Comparison of ENCODE assay signal across 20 cellular contexts in the genomic region with DNA sequence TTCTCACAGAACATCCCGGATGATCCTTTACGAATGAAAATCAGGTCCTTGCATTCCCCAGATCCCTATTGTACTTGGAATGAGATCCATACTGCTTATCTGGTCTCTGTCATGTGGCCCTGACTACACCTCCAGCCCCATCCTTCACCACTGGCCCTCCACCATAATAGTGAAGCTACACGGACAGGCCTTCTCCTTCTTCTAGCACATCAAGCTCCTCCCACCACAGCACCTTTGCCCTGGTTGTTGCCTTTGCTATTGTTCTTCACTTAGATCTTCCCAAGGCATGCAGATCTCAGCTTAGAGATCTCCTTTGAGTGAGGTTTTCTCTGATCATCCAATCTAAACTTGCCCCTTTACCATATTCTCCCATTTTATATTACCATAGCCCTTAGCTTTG. TPM values are rescaled to one million over a fixed set of nuclear protein-coding genes. Genes with fewer than 3 reads are reported as not detected.
A peak's percentile ranks its signal among the peaks of the same experiment; 100 is the strongest.
DNase-seq lines count a peak whose midpoint lies in the region; ATAC-seq, FAIRE-seq and TF ChIP-seq lines count a peak whose summit lies in the region.
"Had no signal": no experiment of that assay in that cellular context is flagged by ENCODE, and none has a peak within 500 bp of the region (broad histone marks: within the 10 kb centered on the region; RNA-seq: fewer than 3 reads in every experiment).

No MANE protein-coding gene starts in this region.

- peak in 2 of 3 donors; percentile 71 to 80 for DNase-seq in Peyer's patch
- no peak for DNase-seq in H1 (ENCODE audit: low read depth in 1 of 2, low spot score in 2 of 2)
- peak in 2 of 3 donors; percentile 51 to 60 for DNase-seq in mucosa of descending colon
- DNase-seq in transverse colon, result peak; percentile 56
- DNase-seq in kidney glomerular epithelial cell (lab: John Stamatoyannopoulos, UW), result no peak
- DNase-seq: C1 segment of cervical spinal cord; Calu3; CD4-positive, alpha-beta memory T cell; COR-L47; DMS53; DMS79 treated with DMSO at 0.1 percent for 48 hours; GF-D8; GM23248; HFFc6 had no signal

- H2BK15ac ChIP-seq in H1 (ENCODE audit: low read length), result no peak overlapping the region

- TF ChIP-seq EP300 in H1 (IDR thresholded peaks at IDR 0.05; ENCODE audit: borderline replicate concordance in 1 of 2, low read depth in 2 of 2, low read length in 2 of 2) (no peak), transverse colon (IDR thresholded peaks at IDR 0.05; ENCODE audit: low read depth) (no peak)

- no peak overlapping the region for H4K5ac ChIP-seq in H1 (ENCODE audit: insufficient read length, low read depth, low read length)

- intact Hi-C loops in mucosa of descending colon (cut with DNase I, micrococcal nuclease) (no loop called here), transverse colon (cut with DNase I; ENCODE audit: low total_unique reads) (no loop called here)

- ATAC-seq in mucosa of descending colon (peak; percentile 79), esophagus mucosa (no peak), GM21515 (IDR thresholded peaks at IDR 0.05; ENCODE audit: unreplicated experiment) (no peak), GM18505 (IDR thresholded peaks at IDR 0.05; ENCODE audit: unreplicated experiment) (no peak)

- no peak overlapping the region for H2BK12ac ChIP-seq in H1 (ENCODE audit: low read depth, low read length)

- H2AK5ac ChIP-seq in H1 (ENCODE audit: low read depth, low read length), result no peak overlapping the region

- H3K4ac ChIP-seq in H1 (replicated peaks; ENCODE audit: insufficient read length, low read depth, low read length), result no peak overlapping the region

- no peak for TF ChIP-seq RAD21 in H1 (IDR thresholded peaks at IDR 0.05 in 1 of 2, conservative IDR thresholded peaks at IDR 0.05 in 1 of 2; ENCODE audit: low read depth in 2 of 2, low read length in 2 of 2)

- no peak overlapping the region for H2BK5ac ChIP-seq in H1 (ENCODE audit: low read depth, low read length)

- H3K18ac ChIP-seq in H1 (ENCODE audit: extremely low read depth, low read length), result no peak overlapping the region

- no peak overlapping the region for H3K23ac ChIP-seq in H1 (ENCODE audit: insufficient read length)

- H3K79me1 ChIP-seq in H1 (ENCODE audit: low read depth, low read length), result no peaks in the 10 kb centered on the region

- TF ChIP-seq POLR2A in Peyer's patch (IDR thresholded peaks at IDR 0.05) (no peak), H1 (IDR thresholded peaks at IDR 0.05; ENCODE audit: control extremely low read depth in 1 of 2, low read depth in 2 of 2, low read length in 2 of 2) (no peak), transverse colon (IDR thresholded peaks at IDR 0.05) (no peak), GM18505 (IDR thresholded peaks at IDR 0.05; ENCODE audit: borderline replicate concordance, extremely low read depth, insufficient read depth, insufficient read length) (no peak)

- H3K14ac ChIP-seq in H1 (ENCODE audit: insufficient read length), result no peak overlapping the region

- no peak overlapping the region for H3K56ac ChIP-seq in H1 (replicated peaks; ENCODE audit: insufficient read length, low read depth, low read length)

- no peaks in the 10 kb centered on the region for H4K20me1 ChIP-seq in H1 (replicated peaks in 1 of 2; ENCODE audit: control insufficient read depth in 1 of 2, insufficient read depth in 2 of 2, low read length in 2 of 2)

- in situ Hi-C loops in transverse colon (cut with MboI; ENCODE audit: low pct_ligation_motif_present in 1 of 4, low pct_unique_long_range_greater_than_20kb in 1 of 4, low sequenced_read_pairs in 3 of 4), result no loop called here

- H3K9me3 ChIP-seq in Peyer's patch, result no peaks in the 10 kb centered on the region
- H3K9me3 ChIP-seq in H1 (ENCODE audit: insufficient read depth in 2 of 2, low read depth in 1 of 2, low read length in 1 of 2), result peaks cover 0 to 7% of the 10 kb centered on the region in 2 experiments; a peak in 1 of 4 replicates
- H3K9me3 ChIP-seq in mucosa of descending colon, result no peaks in the 10 kb centered on the region
- H3K9me3 ChIP-seq in transverse colon, result no peaks in the 10 kb centered on the region
- H3K9me3 ChIP-seq: HAP-1 had no signal

- H2BK20ac ChIP-seq in H1 (ENCODE audit: low read length), result no peak overlapping the region

- peak overlapping the region in 1 of 4 donors; percentile 8 for H3K4me3 ChIP-seq in Peyer's patch
- H3K4me3 ChIP-seq in H1 (ENCODE audit: extremely low read depth in 1 of 4, insufficient read depth in 2 of 4, low read depth in 3 of 4, low read length in 4 of 4), result no peak overlapping the region
- no peak overlapping the region for H3K4me3 ChIP-seq in mucosa of descending colon
- H3K4me3 ChIP-seq in transverse colon, result no peak overlapping the region
- H3K4me3 ChIP-seq: GM23248, HAP-1 had no signal

- H3K79me2 ChIP-seq in H1 (ENCODE audit: control insufficient read depth in 1 of 2, insufficient read depth in 2 of 2, low read length in 2 of 2), result no peaks in the 10 kb centered on the region

- TF ChIP-seq CTCF in Peyer's patch (IDR thresholded peaks at IDR 0.05) (no peak), H1 (IDR thresholded peaks at IDR 0.05; ENCODE audit: control extremely low read depth in 1 of 3, insufficient read depth in 1 of 3, low read depth in 1 of 3, low read length in 3 of 3) (no peak), mucosa of descending colon (IDR thresholded peaks at IDR 0.05) (no peak), transverse colon (IDR thresholded peaks at IDR 0.05) (no peak)

- no peaks in the 10 kb centered on the region for H3K23me2 ChIP-seq in H1 (ENCODE audit: low read depth, low read length)

- 89% methylated on average over 3 of the region's 3 CpGs; no CpG with 5 or more reads in 1 of the 2 experiments for WGBS in H1 (ENCODE audit: extremely low coverage in 1 of 2, insufficient coverage in 1 of 2, insufficient read length in 1 of 2, insufficient replicate concordance in 2 of 2, low coverage in 1 of 2, low lambda C conversion rate in 2 of 2, missing lambda C conversion rate in 1 of 2), 2 experiments
- 79 to 83% methylated on average over 3 of the region's 3 CpGs for WGBS in transverse colon (ENCODE audit: low coverage in 1 of 2), 2 donors

- peak overlapping the region; percentile 49; the same call in 1 of the 2 replicates for H2AFZ ChIP-seq in H1 (ENCODE audit: low read length)
- H2AFZ ChIP-seq: GM23248 had no signal

- no peak overlapping the region for H4K8ac ChIP-seq in H1 (ENCODE audit: extremely low read depth, insufficient read depth, low read length)

- H3K27ac ChIP-seq in Peyer's patch (peak overlapping the region in 3 of 4 donors; percentile 49 to 82 (median 76)), H1 (ENCODE audit: low read depth, low read length) (no peak overlapping the region), transverse colon (peak overlapping the region; percentile 47 to 75 (median 70))
- H3K27ac ChIP-seq: GM23248 had no signal

- H4K91ac ChIP-seq in H1 (replicated peaks; ENCODE audit: insufficient read length, low read length), result no peak overlapping the region

- no peak for FAIRE-seq in H1 (lab: Jason Lieb, UNC)
- FAIRE-seq: GM12891, H54 had no signal

- CTCF ChIA-PET in H1 (lab: Charles Lee; ENCODE audit: partially characterized antibody), result interaction anchor here (1.3 to 1.8 kb wide), 2 partner anchors 9 to 25 kb away, joined by 4 read pairs; no protein-coding TSS in a partner anchor

- H3K4me1 ChIP-seq in Peyer's patch (peaks cover 0 to 9% (median 0%) of the 10 kb centered on the region in 4 donors), H1 (replicated peaks in 1 of 4; ENCODE audit: control insufficient read depth in 3 of 4, insufficient read depth in 4 of 4, low read length in 3 of 4) (peaks cover 0 to 2% (median 0%) of the 10 kb centered on the region in 4 experiments; a peak in 1 of 7 replicates), mucosa of descending colon (ENCODE audit: low read depth) (peaks cover 21% of the 10 kb centered on the region), transverse colon (peaks cover 0 to 26% (median 13%) of the 10 kb centered on the region in 4 donors)
- H3K4me1 ChIP-seq: HAP-1 had no signal

- H3K36me3 ChIP-seq in Peyer's patch (no peaks in the 10 kb centered on the region), H1 (ENCODE audit: control insufficient read depth in 2 of 4, insufficient read depth in 4 of 4, low read length in 3 of 4) (no peaks in the 10 kb centered on the region), mucosa of descending colon (ENCODE audit: low read depth) (no peaks in the 10 kb centered on the region), transverse colon (no peaks in the 10 kb centered on the region)
- H3K36me3 ChIP-seq: HAP-1 had no signal

- H3K27me3 ChIP-seq in Peyer's patch, result no peaks in the 10 kb centered on the region
- no peaks in the 10 kb centered on the region for H3K27me3 ChIP-seq in H1 (replicated peaks in 1 of 4; ENCODE audit: control insufficient read depth in 3 of 4, extremely low read depth in 1 of 4, insufficient read depth in 3 of 4, low read length in 3 of 4)
- H3K27me3 ChIP-seq in transverse colon, result no peaks in the 10 kb centered on the region

- no peak overlapping the region for H3K9ac ChIP-seq in H1 (replicated peaks in 1 of 4; ENCODE audit: extremely low read depth in 1 of 4, low read depth in 3 of 4, low read length in 3 of 4)
- H3K9ac ChIP-seq: GM23248 had no signal

- H3K4me2 ChIP-seq in H1 (ENCODE audit: insufficient read depth in 1 of 2, low read depth in 2 of 2, low read length in 2 of 2), result no peak overlapping the region

- no peak overlapping the region for H2BK120ac ChIP-seq in H1 (replicated peaks; ENCODE audit: low read depth, low read length)

- POLR2A ChIA-PET in H1 (lab: Charles Lee; ENCODE audit: partially characterized antibody), result no interaction called here

TF ChIP-seq in H1, 55 proteins besides CTCF, POLR2A, EP300 and RAD21 (continues in another document):
- TF ChIP-seq CBX8 (IDR thresholded peaks at IDR 0.05; ENCODE audit: borderline replicate concordance, low read depth, low read length) (no peak), SIN3A (conservative IDR thresholded peaks at IDR 0.05 in 1 of 2, IDR thresholded peaks at IDR 0.05 in 1 of 2; ENCODE audit: low read depth in 1 of 2, low read length in 2 of 2) (no peak), TEAD4 (IDR thresholded peaks at IDR 0.05; ENCODE audit: low read depth, low read length) (no peak), SP1 (IDR thresholded peaks at IDR 0.05; ENCODE audit: low read depth, low read length) (no peak), KDM4A (IDR thresholded peaks at IDR 0.05; ENCODE audit: low read depth, low read length, severe bottlenecking) (no peak), CREB1 (IDR thresholded peaks at IDR 0.05) (no peak)

RNA-seq across cellular contexts. Expression of gene RMDN2, which starts 20.1 kb away (rescaled TPM):
- 10 to 100 TPM; 13.2 to 39.0 (median 30.9) TPM for total RNA-seq in Peyer's patch
- 3.0 and 3.5 TPM in 2 replicates for total RNA-seq in H1 (2021; fragmentation: NEBNext Ultra II Directional; extraction: Animal tissue kit (Norgen Biotek cat#: 25700))
- polyA plus RNA-seq in H1 (2011; rRNA removed), result 0.35 and 0.53 TPM in 2 replicates
- 1.7 TPM for polyA plus RNA-seq in H1 (2011; cell fraction: cytosol; rRNA removed)
- polyA plus RNA-seq in H1 (2011; cell fraction: nucleus; rRNA removed), result 0.64 TPM
- 0.71 to 2.2 TPM (median 1.1 TPM) in 4 replicates for polyA plus RNA-seq in H1 (2012, experiment 1 of 2)
- 0.18 TPM for polyA plus RNA-seq in H1 (2012, experiment 2 of 2)
- polyA plus RNA-seq in H1 (2013, experiment 1 of 2), result 2.9 TPM
- 3.8 TPM for polyA plus RNA-seq in H1 (2013, experiment 2 of 2)
- polyA minus RNA-seq in H1 (2011; rRNA and poly(A)+ RNA removed), result 1.2 and 2.4 TPM in 2 replicates
- not detected for polyA minus RNA-seq in H1 (2011; cell fraction: cytosol; rRNA and poly(A)+ RNA removed)
- polyA minus RNA-seq in H1 (2011; cell fraction: nucleus; rRNA and poly(A)+ RNA removed), result 6.6 TPM
- 10 to 100 TPM; 22.8 to 46.2 (median 28.5) TPM for total RNA-seq in mucosa of descending colon
- total RNA-seq in transverse colon, result 10 to 100 TPM; 12.3 to 48.3 (median 28.9) TPM
- 3.2 TPM for total RNA-seq in esophagus mucosa

Comparison
In these comparisons a context has a peak if more than half of its experiments do, and no peak if none do; other contexts are left out.
1. DNase-seq: peak in Peyer's patch (2 of 3), mucosa of descending colon (2 of 3) and transverse colon (single experiment); none in H1 (0 of 2) and kidney glomerular epithelial cell (single experiment).